ENCODE assay signal across 21 cellular contexts in the genomic region with DNA sequence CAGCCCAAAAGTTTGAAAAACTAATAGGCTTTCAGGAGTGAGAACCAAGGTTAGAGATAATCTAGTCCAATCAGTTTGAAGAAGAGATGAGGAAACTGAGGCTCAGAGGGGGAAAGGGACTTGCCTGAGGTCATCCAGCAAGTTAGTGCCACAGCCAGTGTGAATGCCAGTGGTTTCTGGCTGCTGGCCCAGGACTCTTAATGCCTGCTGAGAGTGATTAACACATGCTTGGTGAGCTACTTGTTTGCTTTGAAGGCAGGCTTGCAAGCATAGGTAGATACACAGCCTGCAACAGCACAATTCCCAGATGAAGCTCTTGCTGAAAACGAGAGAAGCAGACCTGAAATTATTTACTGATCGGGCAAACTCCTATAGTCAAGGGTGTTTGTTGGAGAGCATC.
DNase-seq lines count a peak whose midpoint lies in the region; ATAC-seq and TF ChIP-seq lines count a peak whose summit lies in the region.
"Had no signal": no experiment of that assay in that cellular context is flagged by ENCODE, and none has a peak within 500 bp of the region (broad histone marks: within the 10 kb centered on the region; RNA-seq: fewer than 3 reads in every experiment).

No MANE protein-coding gene starts in this region.

- intact Hi-C loops in gastrocnemius medialis (cut with DNase I; ENCODE audit: low total_unique reads), result loop anchor here (2.0 kb wide), 1 partner anchor 17 kb away; no protein-coding TSS in a partner anchor

- no peaks in the 10 kb centered on the region for H3K9me3 ChIP-seq in gastrocnemius medialis

- no peak overlapping the region for H3K4me3 ChIP-seq in gastrocnemius medialis

- H3K4me1 ChIP-seq in gastrocnemius medialis, result peaks cover 51 to 61% of the 10 kb centered on the region in 2 donors

- H3K27ac ChIP-seq in gastrocnemius medialis, result peak overlapping the region in 3 of 4 donors; percentile 68 to 77 (median 76)
- H3K27ac ChIP-seq: 22Rv1, C4-2B had no signal

- no peak for TF ChIP-seq POLR2A in gastrocnemius medialis (IDR thresholded peaks at IDR 0.05)

- in situ Hi-C loops in gastrocnemius medialis (cut with MboI; ENCODE audit: low sequenced_read_pairs in 4 of 4), result no loop called here

- no peaks in the 10 kb centered on the region for H3K36me3 ChIP-seq in gastrocnemius medialis

- ATAC-seq in gastrocnemius medialis (peak; percentile 57 to 79), GM21619 (IDR thresholded peaks at IDR 0.05; ENCODE audit: unreplicated experiment) (no peak), HG02623 (IDR thresholded peaks at IDR 0.05; ENCODE audit: unreplicated experiment) (no peak)
- ATAC-seq: activated CD4-positive, CD25-positive, alpha-beta regulatory T cell treated with anti-CD3 and anti-CD28 coated beads, Interleukin-2, amount 50 U/mL, for 24 hours; activated CD8-positive, alpha-beta memory T cell treated with anti-CD3 and anti-CD28 coated beads, Interleukin-2, amount 10 ng/mL, durations not matched to agents 7 days and 5 days; T-helper 17 cell had no signal

- H3K27me3 ChIP-seq in gastrocnemius medialis, result no peaks in the 10 kb centered on the region

- no peak for TF ChIP-seq CTCF in gastrocnemius medialis (IDR thresholded peaks at IDR 0.05 in 4 of 5, conservative IDR thresholded peaks at IDR 0.05 in 1 of 5)

- peak; percentile 4 for DNase-seq in NCI-H1694 (lab: John Stamatoyannopoulos, UW)
- DNase-seq in NCI-H1694 treated with DMSO at 0.1 percent for 48 hours (lab: John Stamatoyannopoulos, UW), result no peak
- DNase-seq in NCI-H2196 (lab: John Stamatoyannopoulos, UW; ENCODE audit: unreplicated experiment), result peak; percentile 70
- peak; percentile 48 for DNase-seq in glomerular visceral epithelial cell (ENCODE audit: extremely low spot score)
- DNase-seq in gastrocnemius medialis, result peak; percentile 61 to 65
- DNase-seq in UCSD-AML1 (lab: John Stamatoyannopoulos, UW; ENCODE audit: unreplicated experiment), result no peak
- DNase-seq: activated CD8-positive, alpha-beta memory T cell treated with anti-CD3 and anti-CD28 coated beads, Interleukin-2, amount 10 ng/mL, durations not matched to agents 7 days and 5 days; activated gamma-delta T cell; amygdala; erythroblast; GDM1; glutamatergic neuron; NCI-H1048; NK-92 treated with Interleukin-12 subunit alpha and Interleukin-12 subunit beta, amount 100 ng/mL, for 24 hours; stimulated activated CD4-positive, alpha-beta T cell treated with anti-CD3 and anti-CD28 coated beads, Interleukin-4, amount 100 ng/mL, for 4 hours; T-helper 17 cell had no signal

Comparison
In these comparisons a context has a peak if more than half of its experiments do, and no peak if none do; other contexts are left out.
1. DNase-seq: peak in NCI-H1694 (single experiment), NCI-H2196 (single experiment), glomerular visceral epithelial cell (single experiment) and gastrocnemius medialis (2 of 2); none in NCI-H1694 treated with DMSO at 0.1 percent for 48 hours (single experiment) and UCSD-AML1 (single experiment).
2. ATAC-seq: peak in gastrocnemius medialis (2 of 2); none in GM21619 (single experiment) and HG02623 (single experiment).